Comparison of ENCODE assay signal across 25 cellular contexts in the genomic region with DNA sequence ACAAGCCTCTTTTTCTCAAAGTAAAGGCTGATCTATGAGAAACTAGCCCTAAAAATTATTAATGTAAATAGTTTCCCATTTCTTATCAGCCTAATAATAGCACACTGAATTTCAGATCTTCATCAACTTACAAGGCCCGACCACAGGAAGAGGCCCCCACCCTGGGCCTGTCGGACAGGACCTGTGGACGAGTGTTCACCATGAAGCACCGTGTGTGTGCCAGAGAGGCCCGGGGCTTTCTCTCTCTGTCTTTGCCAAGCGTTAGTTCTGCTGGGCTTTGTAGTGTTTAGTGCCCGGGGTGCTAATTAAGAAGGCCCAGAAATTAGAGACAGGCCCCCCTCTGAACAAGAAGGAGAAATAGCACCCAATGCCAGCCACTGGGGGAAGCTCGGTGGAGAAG.
DNase-seq lines count a peak whose midpoint lies in the region; ATAC-seq and TF ChIP-seq lines count a peak whose summit lies in the region.
"Had no signal": no experiment of that assay in that cellular context is flagged by ENCODE, and none has a peak within 500 bp of the region (broad histone marks: within the 10 kb centered on the region; RNA-seq: fewer than 3 reads in every experiment).

No MANE protein-coding gene starts in this region.

- ATAC-seq in upper lobe of right lung (no peak), GM21381 (IDR thresholded peaks at IDR 0.05; ENCODE audit: unreplicated experiment) (no peak)
- ATAC-seq: naive thymus-derived CD8-positive, alpha-beta T cell; Panc1; stimulated activated naive CD8-positive, alpha-beta T cell treated with anti-CD3 and anti-CD28 coated beads, Interleukin-15, amount 100 ng/mL, for 72 hours had no signal

- H3K9me3 ChIP-seq in left ventricle myocardium inferior (replicated peaks) (no peaks in the 10 kb centered on the region), hepatocyte (ENCODE audit: low read depth) (no peaks in the 10 kb centered on the region), upper lobe of right lung (no peaks in the 10 kb centered on the region)
- H3K9me3 ChIP-seq: ascending aorta, BE2C had no signal

- no peaks in the 10 kb centered on the region for H3K27me3 Mint-ChIP-seq in progenitor cell of endocrine pancreas
- H3K27me3 Mint-ChIP-seq: naive thymus-derived CD8-positive, alpha-beta T cell; stimulated activated naive CD8-positive, alpha-beta T cell treated with anti-CD3 and anti-CD28 coated beads, Interleukin-15, amount 100 ng/mL, for 72 hours had no signal

- H3K36me3 Mint-ChIP-seq in progenitor cell of endocrine pancreas (ENCODE audit: insufficient read depth): peaks cover 10% of the 10 kb centered on the region

- DNase-seq in left ventricle myocardium inferior (no peak), cardiac septum (ENCODE audit: low spot score) (no peak), hepatocyte (ENCODE audit: low spot score) (no peak), progenitor cell of endocrine pancreas (ENCODE audit: low spot score, unreplicated experiment) (no peak), upper lobe of right lung (no peak)
- DNase-seq in stimulated activated CD4-positive, alpha-beta T cell treated with anti-CD3 and anti-CD28 coated beads, Interleukin-4, amount 100 ng/mL, for 4 hours: no peak
- no peak for DNase-seq in activated T-cell treated with anti-CD3 and anti-CD28 coated beads, Interleukin-2, amount 50 U/mL, for 1 hour
- DNase-seq: activated CD4-positive, CD25-positive, alpha-beta regulatory T cell treated with anti-CD3 and anti-CD28 coated beads, Interleukin-2, amount 50 U/mL, for 72 hours; activated CD8-positive, alpha-beta memory T cell treated with anti-CD3 and anti-CD28 coated beads for 24 hours; activated naive CD4-positive, alpha-beta T cell treated with anti-CD3 and anti-CD28 coated beads, Interleukin-2, amount 50 U/mL, for 16 hours; activated T-cell treated with anti-CD3 and anti-CD28 coated beads, Interleukin-2, amount 50 U/mL, for 48 hours; Calu3; H7; mammary epithelial cell; MV-4-11; naive thymus-derived CD8-positive, alpha-beta T cell; NCI-H1694 treated with DMSO at 0.1 percent for 48 hours; NCI-H82; stimulated activated naive CD8-positive, alpha-beta T cell treated with anti-CD3 and anti-CD28 coated beads, Interleukin-15, amount 100 ng/mL, for 72 hours; T1000 had no signal

- no peaks in the 10 kb centered on the region for H3K9me2 ChIP-seq in hepatocyte (replicated peaks; ENCODE audit: insufficient read depth)

- H3K27me3 ChIP-seq in left ventricle myocardium inferior (ENCODE audit: low read depth) (no peaks in the 10 kb centered on the region), hepatocyte (no peaks in the 10 kb centered on the region), upper lobe of right lung (no peaks in the 10 kb centered on the region)
- H3K27me3 ChIP-seq: ascending aorta, BE2C had no signal

- no peak overlapping the region for H2AFZ ChIP-seq in hepatocyte

- intact Hi-C loops in left ventricle myocardium inferior (cut with micrococcal nuclease) (no loop called here), cardiac septum (cut with DNase I) (no loop called here), upper lobe of right lung (cut with DNase I) (no loop called here)

- no peaks in the 10 kb centered on the region for H3K9me3 Mint-ChIP-seq in progenitor cell of endocrine pancreas (ENCODE audit: low read depth)
- H3K9me3 Mint-ChIP-seq: naive thymus-derived CD8-positive, alpha-beta T cell; stimulated activated naive CD8-positive, alpha-beta T cell treated with anti-CD3 and anti-CD28 coated beads, Interleukin-15, amount 100 ng/mL, for 72 hours had no signal

- H3K36me3 ChIP-seq in left ventricle myocardium inferior: peaks cover 35% of the 10 kb centered on the region
- no peaks in the 10 kb centered on the region for H3K36me3 ChIP-seq in hepatocyte (replicated peaks; ENCODE audit: insufficient read depth, low read depth)
- peaks cover 29% of the 10 kb centered on the region for H3K36me3 ChIP-seq in upper lobe of right lung

- 47% methylated on average over 8 of the region's 8 CpGs for WGBS in hepatocyte (ENCODE audit: low lambda C conversion rate, missing lambda C conversion rate)

- H3K27ac ChIP-seq in left ventricle myocardium inferior (replicated peaks): peak overlapping the region; percentile 52
- peak overlapping the region; percentile 74 for H3K27ac ChIP-seq in hepatocyte
- H3K27ac ChIP-seq in upper lobe of right lung: peak overlapping the region; percentile 48

- H3K4me2 ChIP-seq in hepatocyte: peak overlapping the region; percentile 62

- peaks cover 16% of the 10 kb centered on the region for H3K4me1 Mint-ChIP-seq in progenitor cell of endocrine pancreas (ENCODE audit: low read depth)

- H4K20me1 ChIP-seq in hepatocyte (ENCODE audit: insufficient read depth, poor library complexity, severe bottlenecking): peaks cover 3% of the 10 kb centered on the region

- H3K4me1 ChIP-seq in left ventricle myocardium inferior: peaks cover 35% of the 10 kb centered on the region
- H3K4me1 ChIP-seq in hepatocyte (ENCODE audit: insufficient read depth): peaks cover 24% of the 10 kb centered on the region
- H3K4me1 ChIP-seq in upper lobe of right lung: peaks cover 18% of the 10 kb centered on the region

- TF ChIP-seq CTCF in left ventricle myocardium inferior (IDR thresholded peaks at IDR 0.05; ENCODE audit: borderline replicate concordance): no peak
- no peak for TF ChIP-seq CTCF in hepatocyte (IDR thresholded peaks at IDR 0.05; ENCODE audit: poor library complexity)
- TF ChIP-seq CTCF in progenitor cell of endocrine pancreas (IDR thresholded peaks at IDR 0.05; ENCODE audit: unreplicated experiment): no peak
- TF ChIP-seq CTCF in upper lobe of right lung (IDR thresholded peaks at IDR 0.05): no peak

- peak overlapping the region; percentile 52 for H3K27ac Mint-ChIP-seq in progenitor cell of endocrine pancreas

- H3K79me2 ChIP-seq in hepatocyte: no peaks in the 10 kb centered on the region

- H3K4me3 ChIP-seq in left ventricle myocardium inferior (no peak overlapping the region), hepatocyte (no peak overlapping the region), upper lobe of right lung (no peak overlapping the region)
- H3K4me3 ChIP-seq: ascending aorta, skin epidermis had no signal

- no peak overlapping the region for H3K4me3 Mint-ChIP-seq in progenitor cell of endocrine pancreas (ENCODE audit: low read depth)
- H3K4me3 Mint-ChIP-seq: naive thymus-derived CD8-positive, alpha-beta T cell; stimulated activated naive CD8-positive, alpha-beta T cell treated with anti-CD3 and anti-CD28 coated beads, Interleukin-15, amount 100 ng/mL, for 72 hours had no signal
